8 cellular contexts compared by ENCODE assay signal in the genomic region with DNA sequence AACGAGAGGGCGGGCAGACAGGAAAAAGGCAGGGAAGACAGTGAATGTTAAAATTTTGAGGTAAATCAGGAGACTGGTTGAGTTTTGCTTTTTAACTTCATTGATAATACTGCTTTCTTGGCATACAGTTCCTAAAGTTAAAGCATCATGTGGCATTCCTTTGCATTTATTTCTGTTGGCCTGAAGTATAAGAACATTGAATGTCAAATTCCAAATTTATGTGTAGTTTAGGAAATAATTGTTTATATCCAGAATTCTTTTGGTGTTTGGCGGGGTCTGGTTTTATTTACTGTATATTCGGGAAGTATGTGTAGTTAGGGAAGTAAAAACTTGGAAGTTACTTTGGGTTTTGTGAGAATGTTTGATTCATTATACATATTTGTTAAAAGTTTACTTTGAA.
DNase-seq lines count a peak whose midpoint lies in the region; ATAC-seq, FAIRE-seq and TF ChIP-seq lines count a peak whose summit lies in the region.

No MANE protein-coding gene starts in this region.

- no peaks in the 10 kb centered on the region for H3K27me3 Mint-ChIP-seq in stimulated activated naive B cell treated with anti-CD40 and anti-IgM and Interleukin-4, amounts not matched to agents 10 μg/mL and 1 μg/mL and 100 μg/mL, for 72 hours

- peak overlapping the region; percentile 56 to 92 for H3K27ac Mint-ChIP-seq in activated naive CD4-positive, alpha-beta T cell treated with anti-CD3 and anti-CD28 coated beads, Interleukin-2, amount 50 U/mL, for 72 hours
- peak overlapping the region; percentile 96 for H3K27ac Mint-ChIP-seq in stimulated activated naive B cell treated with anti-CD40 and anti-IgM and Interleukin-4, amounts not matched to agents 10 μg/mL and 1 μg/mL and 100 μg/mL, for 72 hours

- H3K9me3 Mint-ChIP-seq in activated naive CD4-positive, alpha-beta T cell treated with anti-CD3 and anti-CD28 coated beads, Interleukin-2, amount 50 U/mL, for 72 hours = no peaks in the 10 kb centered on the region
- no peaks in the 10 kb centered on the region for H3K9me3 Mint-ChIP-seq in stimulated activated naive B cell treated with anti-CD40 and anti-IgM and Interleukin-4, amounts not matched to agents 10 μg/mL and 1 μg/mL and 100 μg/mL, for 72 hours

- DNase-seq in HL-60 (ENCODE audit: low read depth in 1 of 2, low spot score in 1 of 2) (no peak), HTR-8/SVneo (ENCODE audit: insufficient read length, low spot score) (no peak), islet precursor cell (no peak)
- DNase-seq in activated naive CD4-positive, alpha-beta T cell treated with anti-CD3 and anti-CD28 coated beads, Interleukin-2, amount 50 U/mL, for 72 hours (ENCODE audit: low spot score in 2 of 2) = no peak
- DNase-seq in stimulated activated naive B cell treated with anti-CD40 and anti-IgM and Interleukin-4, amounts not matched to agents 10 μg/mL and 1 μg/mL and 100 μg/mL, for 72 hours = no peak

- H3K4me3 ChIP-seq in HL-60 (replicated peaks; ENCODE audit: insufficient read depth, low read length) = peak overlapping the region; percentile 59
- peak overlapping the region; percentile 57 for H3K4me3 ChIP-seq in iPS-18c (ENCODE audit: insufficient read depth, low read depth, low read length)

- no peak for TF ChIP-seq CTCF in HL-60 (IDR thresholded peaks at IDR 0.05; ENCODE audit: insufficient read depth, low read length)

- no peaks in the 10 kb centered on the region for H3K9me3 ChIP-seq in iPS-18c (ENCODE audit: control insufficient read depth, insufficient read depth, low read length)

- H3K27ac ChIP-seq in HL-60 (replicated peaks) = peak overlapping the region; percentile 90

- H3K4me3 Mint-ChIP-seq in stimulated activated naive B cell treated with anti-CD40 and anti-IgM and Interleukin-4, amounts not matched to agents 10 μg/mL and 1 μg/mL and 100 μg/mL, for 72 hours = peak overlapping the region; percentile 92

- FAIRE-seq in HTR-8/SVneo (lab: Jason Lieb, UNC) = no peak

- peaks cover 17 to 57% of the 10 kb centered on the region in 2 donors for H3K4me1 Mint-ChIP-seq in stimulated activated naive B cell treated with anti-CD40 and anti-IgM and Interleukin-4, amounts not matched to agents 10 μg/mL and 1 μg/mL and 100 μg/mL, for 72 hours

- no peaks in the 10 kb centered on the region for H3K27me3 ChIP-seq in HL-60 (ENCODE audit: insufficient read depth, poor library complexity, severe bottlenecking)

- H3K36me3 Mint-ChIP-seq in activated naive CD4-positive, alpha-beta T cell treated with anti-CD3 and anti-CD28 coated beads, Interleukin-2, amount 50 U/mL, for 72 hours = peaks cover 12 to 13% of the 10 kb centered on the region in 2 donors
- H3K36me3 Mint-ChIP-seq in stimulated activated naive B cell treated with anti-CD40 and anti-IgM and Interleukin-4, amounts not matched to agents 10 μg/mL and 1 μg/mL and 100 μg/mL, for 72 hours = peaks cover 4 to 6% of the 10 kb centered on the region in 2 donors

- no peak for ATAC-seq in activated naive CD4-positive, alpha-beta T cell treated with anti-CD3 and anti-CD28 coated beads, Interleukin-2, amount 50 U/mL, for 72 hours
- ATAC-seq in stimulated activated naive B cell treated with anti-CD40 and anti-IgM and Interleukin-4, amounts not matched to agents 10 μg/mL and 1 μg/mL and 100 μg/mL, for 72 hours (replicated peaks) = no peak
- ATAC-seq in HG02938 (IDR thresholded peaks at IDR 0.05; ENCODE audit: unreplicated experiment) (no peak), GM19463 (IDR thresholded peaks at IDR 0.05; ENCODE audit: unreplicated experiment) (no peak)
